In genomic region chr20:43459022-43459942, GRCh38 we compare ENCODE assay signal across 8 cellular contexts. TPM values are rescaled to one million over a fixed set of nuclear protein-coding genes. Genes with fewer than 3 reads are reported as not detected.
DNase-seq lines count a peak whose midpoint lies in the region; ATAC-seq, FAIRE-seq and TF ChIP-seq lines count a peak whose summit lies in the region.

No MANE protein-coding gene starts in this region.

- H3K27ac ChIP-seq in AG04450 (ENCODE audit: low read depth, low read length): no peak overlapping the region
- H3K27ac ChIP-seq in IMR-90 (ENCODE audit: insufficient read depth, low read length): peak overlapping the region; percentile 7; the same call in 1 of the 2 replicates
- H3K27ac ChIP-seq in astrocyte (ENCODE audit: low read depth, low read length): peak overlapping the region; percentile 43
- peak overlapping the region; percentile 99 to 100 (median 100) for H3K27ac ChIP-seq in transverse colon

- H3K9ac ChIP-seq in IMR-90 (ENCODE audit: low read depth, low read length): peak overlapping the region; percentile 65
- peak overlapping the region; percentile 100 for H3K9ac ChIP-seq in astrocyte (ENCODE audit: low read length)

- H3K4me1 Mint-ChIP-seq in astrocyte (ENCODE audit: low read depth, unreplicated experiment): peaks cover 7% of the 10 kb centered on the region

- CTCF ChIA-PET in AG04450 (lab: Charles Lee): no interaction called here
- CTCF ChIA-PET in IMR-90 (lab: Yijun Ruan, JAX): no interaction called here

- intact Hi-C loops in IMR-90 (cut with micrococcal nuclease) (loop anchor here (2.0 to 10.0 kb wide), 2 partner anchors 56 to 746 kb away; no protein-coding TSS in a partner anchor), lower leg skin (cut with DNase I; ENCODE audit: low total_unique reads) (loop anchor here (10.0 kb wide), 1 partner anchor 626 kb away; no protein-coding TSS in a partner anchor), transverse colon (cut with DNase I; ENCODE audit: low total_unique reads) (no loop called here)

- H3K18ac ChIP-seq in IMR-90 (ENCODE audit: low read depth, low read length): no peak overlapping the region

- peak overlapping the region; percentile 11 for H2BK5ac ChIP-seq in IMR-90 (ENCODE audit: low read depth, low read length, poor library complexity, severe bottlenecking)

- TF ChIP-seq CTCF in AG04450 (IDR thresholded peaks at IDR 0.05; ENCODE audit: low read depth, low read length) (no peak), IMR-90 (conservative IDR thresholded peaks at IDR 0.05; ENCODE audit: low read depth, low read length) (no peak), astrocyte (IDR thresholded peaks at IDR 0.05; ENCODE audit: insufficient read depth, low read depth, low read length) (no peak), lower leg skin (IDR thresholded peaks at IDR 0.05) (no peak), transverse colon (IDR thresholded peaks at IDR 0.05) (no peak), GM13976 (IDR thresholded peaks at IDR 0.05; ENCODE audit: borderline replicate concordance, control extremely low read depth, extremely low read depth, insufficient read depth, missing control alignments) (no peak)

- no peak for FAIRE-seq in astrocyte (lab: Jason Lieb, UNC)

- no TSS peak for BruUV-seq in IMR-90 (replicated peaks; lab: Mats Ljungman, UMichigan)

- H2AFZ ChIP-seq in IMR-90 (replicated peaks; ENCODE audit: low read length, poor library complexity) (no peak overlapping the region), astrocyte (ENCODE audit: low read depth, low read length) (no peak overlapping the region)

- no peak overlapping the region for H4K91ac ChIP-seq in IMR-90 (ENCODE audit: insufficient read depth, low read depth, low read length)

- dilution Hi-C loops in IMR-90 (cut with HindIII; ENCODE audit: low sequenced_read_pairs, unreplicated experiment): no loop called here

- H3K27me3 Mint-ChIP-seq in astrocyte (ENCODE audit: low read depth, unreplicated experiment): peaks cover under 1% of the 10 kb centered on the region

- H3K23ac ChIP-seq in IMR-90 (ENCODE audit: low read depth, low read length): peak overlapping the region; percentile 69; the same call in 1 of the 2 replicates

- H3K4me1 ChIP-seq in IMR-90 (ENCODE audit: control insufficient read depth, insufficient read depth, low read length) (peaks cover 4% of the 10 kb centered on the region; the same call in 1 of the 2 replicates), astrocyte (ENCODE audit: insufficient read depth, low read length) (peaks cover 19% of the 10 kb centered on the region), transverse colon (peaks cover 3 to 41% (median 17%) of the 10 kb centered on the region in 4 donors)

- no peak overlapping the region for H2BK15ac ChIP-seq in IMR-90 (ENCODE audit: low read depth, low read length)

- peak overlapping the region; percentile 14; the same call in 1 of the 2 replicates for H3K4ac ChIP-seq in IMR-90 (ENCODE audit: low read depth, low read length)

- H3K14ac ChIP-seq in IMR-90 (replicated peaks; ENCODE audit: low read depth, low read length): peak overlapping the region; percentile 50; the same call in 1 of the 2 replicates

- H3K79me1 ChIP-seq in IMR-90 (ENCODE audit: low read depth in 1 of 2, low read length in 2 of 2): peaks cover 23 to 46% of the 10 kb centered on the region in 2 experiments

- no peak overlapping the region for H4K8ac ChIP-seq in IMR-90 (ENCODE audit: low read depth in 2 of 2, low read length in 2 of 2)

- H2BK120ac ChIP-seq in IMR-90 (ENCODE audit: low read depth, low read length): no peak overlapping the region

- no peak overlapping the region for H4K5ac ChIP-seq in IMR-90 (ENCODE audit: low read depth, low read length)

- H3K9me3 ChIP-seq in AG04450 (ENCODE audit: control insufficient read depth, insufficient read depth, low read length) (no peaks in the 10 kb centered on the region; the same call in 1 of the 2 replicates), IMR-90 (ENCODE audit: control insufficient read depth, insufficient read depth, low read length) (no peaks in the 10 kb centered on the region), astrocyte (ENCODE audit: insufficient read depth, low read depth, low read length) (no peaks in the 10 kb centered on the region), transverse colon (no peaks in the 10 kb centered on the region)

- H3K4me3 Mint-ChIP-seq in astrocyte (ENCODE audit: unreplicated experiment): peak overlapping the region; percentile 90

- H3K4me2 ChIP-seq in IMR-90 (ENCODE audit: low read depth, low read length) (peak overlapping the region; percentile 100), astrocyte (ENCODE audit: low read length) (peak overlapping the region; percentile 94)

- POLR2A ChIA-PET in AG04450 (lab: Yijun Ruan, JAX): interaction anchor here (1.2 kb wide), 1 partner anchor 131 kb away, joined by 6 read pairs; the partner anchor contains the start of gene IFT52
- POLR2A ChIA-PET in IMR-90 (lab: Charles Lee; ENCODE audit: unreplicated experiment): interaction anchor here (0.7 kb wide), 1 partner anchor 17 kb away, joined by 4 read pairs; no protein-coding TSS in a partner anchor

- ATAC-seq in IMR-90 (ENCODE audit: low read depth) (no peak), HG03457 (IDR thresholded peaks at IDR 0.05; ENCODE audit: unreplicated experiment) (no peak)

- H2AK5ac ChIP-seq in IMR-90 (ENCODE audit: low read depth, low read length): peak overlapping the region; percentile 25; the same call in 1 of the 2 replicates

- no peak overlapping the region for H2AK9ac ChIP-seq in IMR-90 (replicated peaks; ENCODE audit: low read depth, low read length, poor library complexity)

- peak overlapping the region; percentile 21 for H3K27ac Mint-ChIP-seq in astrocyte (ENCODE audit: unreplicated experiment)

- no peak overlapping the region for H2BK20ac ChIP-seq in IMR-90 (ENCODE audit: low read depth, low read length)

- no peak for TF ChIP-seq RAD21 in IMR-90 (IDR thresholded peaks at IDR 0.05; ENCODE audit: low read length)

- 100% methylated on average over 2 of the region's 12 CpGs; no CpG with 5 or more reads in 1 of the 2 experiments for WGBS in IMR-90 (ENCODE audit: extremely low coverage in 2 of 2, insufficient read length in 1 of 2), 2 experiments
- 46 to 54% methylated on average over 12 of the region's 12 CpGs for WGBS in lower leg skin, 2 donors
- WGBS in transverse colon (ENCODE audit: low coverage in 1 of 2), 2 donors: 59 to 66% methylated on average over 9 to 12 of the region's 12 CpGs

- H3K27me3 ChIP-seq in AG04450 (ENCODE audit: control insufficient read depth, insufficient read depth, low read length): no peaks in the 10 kb centered on the region
- no peaks in the 10 kb centered on the region for H3K27me3 ChIP-seq in IMR-90 (ENCODE audit: control insufficient read depth, insufficient read depth, low read length)
- H3K27me3 ChIP-seq in astrocyte (ENCODE audit: insufficient read depth, low read length): peaks cover 5% of the 10 kb centered on the region
- no peaks in the 10 kb centered on the region for H3K27me3 ChIP-seq in transverse colon

- peaks cover 65% of the 10 kb centered on the region for H3K79me2 ChIP-seq in astrocyte (ENCODE audit: insufficient read depth, low read length)

- TF ChIP-seq POLR2A in IMR-90 (IDR thresholded peaks at IDR 0.05; ENCODE audit: low read depth, low read length): no peak
- no peak for TF ChIP-seq POLR2A in lower leg skin (IDR thresholded peaks at IDR 0.05)
- TF ChIP-seq POLR2A in transverse colon (IDR thresholded peaks at IDR 0.05): no peak

- peaks cover 3% of the 10 kb centered on the region for H3K9me1 ChIP-seq in IMR-90 (ENCODE audit: insufficient read depth, low read length)

- in situ Hi-C loops in IMR-90 (cut with MboI; ENCODE audit: low sequenced_read_pairs): loop anchor here (10.0 kb wide), 1 partner anchor 636 kb away; no protein-coding TSS in a partner anchor
- in situ Hi-C loops in transverse colon (cut with MboI; ENCODE audit: low pct_ligation_motif_present in 1 of 4, low pct_unique_long_range_greater_than_20kb in 1 of 4, low sequenced_read_pairs in 3 of 4): loop anchor here in 1 of 4 donors (25.0 kb wide), 1 partner anchor 628 kb away; no protein-coding TSS in a partner anchor
- in situ Hi-C loops in GM13976 (cut with MboI; ENCODE audit: low sequenced_read_pairs, unreplicated experiment): loop anchor here (10.0 kb wide), 1 partner anchor 626 kb away; no protein-coding TSS in a partner anchor

- no peak overlapping the region for H3K56ac ChIP-seq in IMR-90 (ENCODE audit: extremely low read depth, insufficient read depth, low read length)

- peaks cover 20% of the 10 kb centered on the region for H3K36me3 Mint-ChIP-seq in astrocyte (ENCODE audit: low read depth, unreplicated experiment)

- DNase-seq in AG04450 (ENCODE audit: low read depth, low spot score): no peak
- DNase-seq in IMR-90: peak; percentile 20
- no peak for DNase-seq in astrocyte (ENCODE audit: low read depth)
- DNase-seq in lower leg skin (ENCODE audit: low spot score in 2 of 2): peak; percentile 22 to 62
- DNase-seq in transverse colon: peak; percentile 23
- no peak for DNase-seq in GM13976 (ENCODE audit: low spot score)
- no peak for DNase-seq in NCI-H1092 treated with DMSO at 0.1 percent for 48 hours (lab: John Stamatoyannopoulos, UW)

- H3K4me3 ChIP-seq in AG04450 (ENCODE audit: low read depth, low read length): peak overlapping the region; percentile 86
- peak overlapping the region; percentile 54 for H3K4me3 ChIP-seq in IMR-90 (ENCODE audit: insufficient read depth, low read depth, low read length)
- H3K4me3 ChIP-seq in astrocyte (ENCODE audit: insufficient read depth, low read depth, low read length): peak overlapping the region; percentile 94
- H3K4me3 ChIP-seq in lower leg skin (ENCODE audit: low read depth, poor library complexity, severe bottlenecking): peak overlapping the region; percentile 96
- peak overlapping the region; percentile 90 to 97 (median 96) for H3K4me3 ChIP-seq in transverse colon

- H4K20me1 ChIP-seq in IMR-90 (ENCODE audit: insufficient read depth, low read length): peaks cover 58% of the 10 kb centered on the region
- H4K20me1 ChIP-seq in astrocyte (ENCODE audit: insufficient read depth, low read length): peaks cover 57% of the 10 kb centered on the region

- H3K9me3 Mint-ChIP-seq in astrocyte (ENCODE audit: unreplicated experiment): no peaks in the 10 kb centered on the region

- H3K36me3 ChIP-seq in IMR-90 (ENCODE audit: control insufficient read depth, insufficient read depth, low read length) (peaks cover 36% of the 10 kb centered on the region), astrocyte (ENCODE audit: insufficient read depth, low read length) (peaks cover 52% of the 10 kb centered on the region), transverse colon (peaks cover 0 to 42% (median 20%) of the 10 kb centered on the region in 4 donors)

- no peak for TF ChIP-seq EP300 in transverse colon (IDR thresholded peaks at IDR 0.05; ENCODE audit: low read depth)

RNA-seq across cellular contexts. Expression of gene SRSF6, which starts 1.6 kb away (rescaled TPM):
- 146 and 177 TPM in 2 replicates for polyA plus RNA-seq in AG04450 (2011; rRNA removed)
- 95.0 and 105 TPM in 2 replicates for polyA minus RNA-seq in AG04450 (2011; rRNA and poly(A)+ RNA removed)
- total RNA-seq in IMR-90 (2012; rRNA removed): 72.4 and 74.2 TPM in 2 replicates
- 116 and 134 TPM in 2 replicates for polyA plus RNA-seq in IMR-90 (2012; rRNA removed)
- polyA plus RNA-seq in IMR-90 (2012; cell fraction: cytosol; rRNA removed): 27.8 and 48.5 TPM in 2 replicates
- 79.1 and 499 TPM in 2 replicates for polyA plus RNA-seq in IMR-90 (2012; cell fraction: nucleus; rRNA removed; ENCODE audit: low replicate concordance)
- total RNA-seq in astrocyte: 149 and 150 TPM in 2 replicates
- 100 to 1,000 TPM in 1 of 4 donors, 10 to 100 TPM in 3; 65.5 to 107 (median 73.4) TPM for total RNA-seq in lower leg skin
- total RNA-seq in transverse colon: 100 to 1,000 TPM in 1 of 4 donors, 10 to 100 TPM in 3; 48.3 to 194 (median 70.1) TPM

RNA-seq across cellular contexts. Expression of gene L3MBTL1, which starts 48.2 kb away (rescaled TPM):
- polyA plus RNA-seq in AG04450 (2011; rRNA removed): 3.0 and 3.3 TPM in 2 replicates
- 6.0 and 6.6 TPM in 2 replicates for polyA minus RNA-seq in AG04450 (2011; rRNA and poly(A)+ RNA removed)
- total RNA-seq in IMR-90 (2012; rRNA removed): 1.7 and 2.2 TPM in 2 replicates
- polyA plus RNA-seq in IMR-90 (2012; rRNA removed): 4.3 and 4.5 TPM in 2 replicates
- 1.1 TPM in 2 replicates for polyA plus RNA-seq in IMR-90 (2012; cell fraction: cytosol; rRNA removed)
- polyA plus RNA-seq in IMR-90 (2012; cell fraction: nucleus; rRNA removed; ENCODE audit: low replicate concordance): 38.8 and 40.5 TPM in 2 replicates
- total RNA-seq in astrocyte: 8.4 and 13.0 TPM in 2 replicates
- total RNA-seq in lower leg skin: 10 to 100 TPM in 2 of 4 donors, 1 to 10 TPM in 2; 5.2 to 23.2 (median 9.7) TPM
- 100 to 1,000 TPM in 1 of 4 donors, 10 to 100 TPM in 3; 10.9 to 152 (median 23.1) TPM for total RNA-seq in transverse colon

Comparison
In these comparisons a context has a peak if more than half of its experiments do, and no peak if none do; other contexts are left out.
1. DNase-seq: peak in IMR-90 (single experiment), lower leg skin (2 of 2) and transverse colon (single experiment); none in AG04450 (single experiment), astrocyte (single experiment), GM13976 (single experiment) and NCI-H1092 treated with DMSO at 0.1 percent for 48 hours (single experiment).
2. Peak in every context shown above with its lines, with median percentiles within 50 percentile points of each other: H3K4me3 ChIP-seq.